1 cellular context compared by ENCODE assay signal in genomic region chr4:2583517-2583916, GRCh38.
TF ChIP-seq lines count a peak whose summit lies in the region.

No MANE protein-coding gene starts in this region.

TF ChIP-seq in HepG2, 621 proteins besides CTCF, POLR2A, EP300 and RAD21 (continued from another document):
- TF ChIP-seq KIAA2018 (CRISPR knock-in tag; IDR thresholded peaks at IDR 0.05; ENCODE audit: borderline replicate concordance) (no peak), YEATS2 (CRISPR knock-in tag; IDR thresholded peaks at IDR 0.05; ENCODE audit: borderline replicate concordance) (no peak), ARID4A (CRISPR knock-in tag; IDR thresholded peaks at IDR 0.05; ENCODE audit: borderline replicate concordance) (no peak), HINFP (CRISPR knock-in tag; IDR thresholded peaks at IDR 0.05; ENCODE audit: low read depth) (no peak), GMEB1 (CRISPR knock-in tag; IDR thresholded peaks at IDR 0.05; ENCODE audit: borderline replicate concordance) (no peak), ATM (IDR thresholded peaks at IDR 0.05; ENCODE audit: borderline replicate concordance) (no peak), TMF1 (CRISPR knock-in tag; IDR thresholded peaks at IDR 0.05; ENCODE audit: low read depth) (no peak), HNRNPK (IDR thresholded peaks at IDR 0.05; ENCODE audit: low read depth, low read length, poor library complexity, severe bottlenecking) (no peak), ZNF407 (CRISPR knock-in tag; IDR thresholded peaks at IDR 0.05; ENCODE audit: not compliant biosample characterization) (no peak), CEBPG (CRISPR knock-in tag; IDR thresholded peaks at IDR 0.05) (peak; percentile 40), TBL1XR1 (IDR thresholded peaks at IDR 0.05; ENCODE audit: borderline replicate concordance, low read length, partially characterized antibody) (no peak), KLF15 (CRISPR knock-in tag; IDR thresholded peaks at IDR 0.05; ENCODE audit: borderline replicate concordance) (no peak)
